1 cellular context compared by ENCODE assay signal in the genomic region with DNA sequence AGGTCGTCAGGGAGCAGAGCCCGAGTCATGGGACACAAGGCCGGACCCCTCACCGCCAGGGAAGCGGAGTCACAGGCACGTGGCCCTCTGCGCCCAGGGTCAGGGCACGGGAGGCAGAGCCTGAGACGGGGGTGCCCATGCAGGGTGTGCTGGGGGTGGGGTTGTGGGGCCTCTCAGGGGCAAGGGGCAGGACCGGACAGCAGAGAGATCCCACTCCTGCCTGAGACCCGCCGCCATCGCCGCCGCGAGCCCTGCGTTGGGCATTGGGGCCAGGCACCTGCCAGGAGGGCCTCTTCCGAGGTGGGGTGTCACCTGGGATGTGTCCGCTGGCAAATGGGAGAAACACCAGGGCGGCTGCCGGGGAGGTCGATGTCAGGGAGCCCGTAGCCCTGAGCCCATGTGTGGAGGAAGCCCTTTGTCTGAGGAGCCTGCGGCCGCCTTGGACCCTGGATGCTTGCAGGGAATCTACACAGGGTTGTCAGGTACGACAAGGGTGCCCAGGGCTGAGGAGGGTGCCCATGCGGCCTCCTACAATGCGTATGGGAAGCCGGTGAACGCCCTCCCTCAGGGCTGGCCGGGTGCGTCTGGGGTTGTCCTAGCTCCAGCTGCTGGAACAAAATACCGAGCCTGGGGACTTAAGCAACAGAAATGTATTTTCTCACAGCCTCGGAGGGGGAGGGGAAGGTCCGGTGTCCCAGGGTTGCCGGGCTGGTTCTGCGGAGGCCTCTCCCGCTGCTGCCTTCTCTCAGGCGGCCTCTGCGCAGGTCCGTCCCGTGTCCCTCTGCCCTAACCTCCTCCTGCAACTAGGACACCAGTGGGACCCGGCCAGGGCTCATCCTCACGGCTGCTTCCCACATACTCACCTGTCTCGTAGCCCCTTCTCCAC.
A peak's percentile ranks its signal among the peaks of the same experiment; 100 is the strongest.
TF ChIP-seq lines count a peak whose summit lies in the region.

No MANE protein-coding gene starts in this region.

TF ChIP-seq in HepG2, 621 proteins besides CTCF, POLR2A, EP300 and RAD21:
- TF ChIP-seq ZNF878 (CRISPR knock-in tag; IDR thresholded peaks at IDR 0.05) (no peak), RBFOX2 (IDR thresholded peaks at IDR 0.05; ENCODE audit: low read depth, low read length) (no peak), ZNF687 (CRISPR knock-in tag; IDR thresholded peaks at IDR 0.05) (peak; percentile 31; the same call in 1 of the 2 replicates), ZZZ3 (CRISPR knock-in tag; IDR thresholded peaks at IDR 0.05; ENCODE audit: borderline replicate concordance) (no peak), ARNTL (CRISPR knock-in tag; IDR thresholded peaks at IDR 0.05) (no peak), DMAP1 (CRISPR knock-in tag; IDR thresholded peaks at IDR 0.05) (no peak), HNRNPL (IDR thresholded peaks at IDR 0.05; ENCODE audit: low read depth, low read length) (0 out of 2 replicates have a peak, but pooled peaks have one; percentile 26), RNF2 (conservative IDR thresholded peaks at IDR 0.05; ENCODE audit: low read depth) (no peak), AGO2 (optimal IDR thresholded peaks at IDR 0.05; ENCODE audit: low read depth, low read length) (peak; percentile 14), CBX2 (IDR thresholded peaks at IDR 0.05; ENCODE audit: low read depth, low read length) (no peak), CBX2 (CRISPR knock-in tag; IDR thresholded peaks at IDR 0.05; ENCODE audit: low read depth) (no peak), ZFP91 (CRISPR knock-in tag; IDR thresholded peaks at IDR 0.05; ENCODE audit: borderline replicate concordance) (0 out of 2 replicates have a peak, but pooled peaks have one; percentile 9), ZMAT3 (CRISPR knock-in tag; conservative IDR thresholded peaks at IDR 0.05) (no peak), ZNF281 (CRISPR knock-in tag; IDR thresholded peaks at IDR 0.05; ENCODE audit: borderline replicate concordance) (peak; percentile 51; the same call in 1 of the 2 replicates), HNRNPK (IDR thresholded peaks at IDR 0.05; ENCODE audit: low read depth, low read length, poor library complexity, severe bottlenecking) (no peak), ZNF550 (CRISPR knock-in tag; IDR thresholded peaks at IDR 0.05; ENCODE audit: borderline replicate concordance) (no peak), REPIN1 (CRISPR knock-in tag; IDR thresholded peaks at IDR 0.05; ENCODE audit: borderline replicate concordance, low read depth) (no peak), ZNF530 (CRISPR knock-in tag; IDR thresholded peaks at IDR 0.05; ENCODE audit: low read depth) (no peak)
- TF ChIP-seq, protein P1, sequence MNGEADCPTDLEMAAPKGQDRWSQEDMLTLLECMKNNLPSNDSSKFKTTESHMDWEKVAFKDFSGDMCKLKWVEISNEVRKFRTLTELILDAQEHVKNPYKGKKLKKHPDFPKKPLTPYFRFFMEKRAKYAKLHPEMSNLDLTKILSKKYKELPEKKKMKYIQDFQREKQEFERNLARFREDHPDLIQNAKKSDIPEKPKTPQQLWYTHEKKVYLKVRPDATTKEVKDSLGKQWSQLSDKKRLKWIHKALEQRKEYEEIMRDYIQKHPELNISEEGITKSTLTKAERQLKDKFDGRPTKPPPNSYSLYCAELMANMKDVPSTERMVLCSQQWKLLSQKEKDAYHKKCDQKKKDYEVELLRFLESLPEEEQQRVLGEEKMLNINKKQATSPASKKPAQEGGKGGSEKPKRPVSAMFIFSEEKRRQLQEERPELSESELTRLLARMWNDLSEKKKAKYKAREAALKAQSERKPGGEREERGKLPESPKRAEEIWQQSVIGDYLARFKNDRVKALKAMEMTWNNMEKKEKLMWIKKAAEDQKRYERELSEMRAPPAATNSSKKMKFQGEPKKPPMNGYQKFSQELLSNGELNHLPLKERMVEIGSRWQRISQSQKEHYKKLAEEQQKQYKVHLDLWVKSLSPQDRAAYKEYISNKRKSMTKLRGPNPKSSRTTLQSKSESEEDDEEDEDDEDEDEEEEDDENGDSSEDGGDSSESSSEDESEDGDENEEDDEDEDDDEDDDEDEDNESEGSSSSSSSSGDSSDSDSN (CRISPR knock-in tag; IDR thresholded peaks at IDR 0.05), result 0 out of 2 replicates have a peak, but pooled peaks have one; percentile 4
